8 cellular contexts compared by ENCODE assay signal in the genomic region with DNA sequence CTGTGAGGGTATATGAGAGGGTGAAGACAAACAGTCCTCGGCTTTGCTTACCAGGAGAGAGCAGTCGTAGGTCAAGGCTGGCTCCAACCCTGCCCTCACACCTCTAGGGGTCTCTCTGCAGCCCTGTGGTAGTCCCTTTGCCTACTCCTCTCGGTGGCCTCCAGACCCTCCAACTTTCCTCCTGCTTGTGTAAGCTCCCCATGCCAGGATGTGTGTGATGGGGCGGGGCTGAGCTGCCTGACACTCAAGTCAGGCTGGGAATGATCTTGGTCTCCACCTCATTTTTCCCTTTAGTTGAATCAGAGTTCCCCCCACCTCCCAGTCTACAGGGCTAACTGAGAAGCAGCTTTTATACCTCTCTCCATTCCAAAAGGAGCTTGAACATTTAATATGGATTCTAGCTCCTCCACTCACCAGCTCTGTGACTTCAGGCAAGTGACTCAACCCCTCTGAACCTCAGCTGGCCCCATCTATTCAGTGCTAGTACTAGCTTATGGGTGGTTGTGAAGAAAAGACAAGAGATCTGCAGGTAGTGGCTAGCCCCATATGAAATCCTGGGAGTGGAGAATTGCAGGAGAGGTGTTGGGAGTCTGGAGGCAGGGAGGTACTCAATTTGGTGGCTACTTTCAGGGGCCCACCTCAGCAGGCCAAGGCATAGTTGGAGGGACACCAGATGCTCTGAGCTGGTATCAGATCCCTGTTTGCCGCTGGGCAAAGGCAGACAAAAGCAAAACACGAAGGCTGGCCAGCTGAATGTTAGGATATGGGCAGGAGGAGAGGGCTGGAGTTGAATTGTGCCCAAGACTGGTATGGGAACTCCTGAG. TPM values are rescaled to one million over a fixed set of nuclear protein-coding genes. Genes with fewer than 3 reads are reported as not detected.
A peak's percentile ranks its signal among the peaks of the same experiment; 100 is the strongest.
DNase-seq lines count a peak whose midpoint lies in the region; ATAC-seq and TF ChIP-seq lines count a peak whose summit lies in the region.

No MANE protein-coding gene starts in this region.

- H3K27ac ChIP-seq in psoas muscle: peak overlapping the region; percentile 87

- intact Hi-C loops in psoas muscle (cut with DNase I): no loop called here

- no peaks in the 10 kb centered on the region for H3K36me3 ChIP-seq in psoas muscle (ENCODE audit: insufficient read depth in 1 of 2, low read depth in 1 of 2)

- no peaks in the 10 kb centered on the region for H3K27me3 ChIP-seq in psoas muscle (ENCODE audit: insufficient read depth in 3 of 3, low read length in 2 of 3)

- TF ChIP-seq CTCF in fibroblast of pulmonary artery (IDR thresholded peaks at IDR 0.05; ENCODE audit: low read length, missing control alignments): no peak
- TF ChIP-seq CTCF in psoas muscle (IDR thresholded peaks at IDR 0.05): no peak

- H3K4me1 ChIP-seq in psoas muscle: peaks cover 61% of the 10 kb centered on the region

- DNase-seq in DMS53 (lab: John Stamatoyannopoulos, UW) (peak; percentile 65), DMS53 treated with DMSO at 0.1 percent for 48 hours (lab: John Stamatoyannopoulos, UW; ENCODE audit: unreplicated experiment) (no peak), UCSD-AML1 (lab: John Stamatoyannopoulos, UW; ENCODE audit: unreplicated experiment) (peak; percentile 44), fibroblast of pulmonary artery (ENCODE audit: low read depth) (no peak), psoas muscle (no peak), midbrain (lab: John Stamatoyannopoulos, UW) (no peak)
- DNase-seq in stimulated activated CD8-positive, alpha-beta memory T cell treated with anti-CD3 and anti-CD28 coated beads, Interleukin-4, amount 100 ng/mL, for 48 hours: no peak

- H3K9me3 ChIP-seq in psoas muscle: no peaks in the 10 kb centered on the region

- WGBS in psoas muscle, 3 donors: 17 to 21% (median 17%) methylated on average over 6 of the region's 6 CpGs

- ATAC-seq in HG03159 (IDR thresholded peaks at IDR 0.05; ENCODE audit: unreplicated experiment): peak; percentile 15
- no peak for ATAC-seq in psoas muscle

- peak overlapping the region; percentile 52 for H3K4me3 ChIP-seq in fibroblast of pulmonary artery (replicated peaks; ENCODE audit: low read depth, low read length)
- peak overlapping the region; percentile 84 for H3K4me3 ChIP-seq in psoas muscle

RNA-seq across cellular contexts. Expression of a gene that starts 1.0 kb away (rescaled TPM):
- 10 to 100 TPM; 29.6 to 80.7 (median 41.6) TPM for total RNA-seq in psoas muscle
- polyA plus RNA-seq in psoas muscle: 10 to 100 TPM; 29.1 to 39.7 (median 39.1) TPM

RNA-seq across cellular contexts. Expression of a gene that starts 7.6 kb away (rescaled TPM):
- total RNA-seq in psoas muscle: under 1 TPM in 3 of 4 donors, not detected in 1; 0.34 to 0.54 (median 0.36) TPM
- polyA plus RNA-seq in psoas muscle: under 1 TPM in 2 of 3 donors, not detected in 1; 0.09 to 0.61 TPM

RNA-seq across cellular contexts. Expression of a gene that starts 22.5 kb away (rescaled TPM):
- 1,000 to 10,000 TPM; 1,150 to 1,595 (median 1,339) TPM for total RNA-seq in psoas muscle
- polyA plus RNA-seq in psoas muscle: 1,000 to 10,000 TPM in 2 of 3 donors, 100 to 1,000 TPM in 1; 743 to 1,128 (median 1,033) TPM

RNA-seq across cellular contexts. Expression of a gene that starts 33.0 kb away (rescaled TPM):
- 10 to 100 TPM; 10.9 to 23.3 (median 18.0) TPM for total RNA-seq in psoas muscle
- 10 to 100 TPM; 16.0 to 23.6 (median 20.8) TPM for polyA plus RNA-seq in psoas muscle

RNA-seq across cellular contexts. Expression of a gene that starts 41.0 kb away (rescaled TPM):
- 1 to 10 TPM; 2.1 to 5.0 (median 3.0) TPM for total RNA-seq in psoas muscle
- polyA plus RNA-seq in psoas muscle: 1 to 10 TPM; 2.8 to 5.2 (median 4.0) TPM

Comparison
In these comparisons a context has a peak if more than half of its experiments do, and no peak if none do; other contexts are left out.
1. DNase-seq: peak in DMS53 (single experiment) and UCSD-AML1 (single experiment); none in DMS53 treated with DMSO at 0.1 percent for 48 hours (single experiment), fibroblast of pulmonary artery (single experiment), psoas muscle (0 of 2), stimulated activated CD8-positive, alpha-beta memory T cell treated with anti-CD3 and anti-CD28 coated beads, Interleukin-4, amount 100 ng/mL, for 48 hours (single experiment) and midbrain (single experiment).